In the genomic region with DNA sequence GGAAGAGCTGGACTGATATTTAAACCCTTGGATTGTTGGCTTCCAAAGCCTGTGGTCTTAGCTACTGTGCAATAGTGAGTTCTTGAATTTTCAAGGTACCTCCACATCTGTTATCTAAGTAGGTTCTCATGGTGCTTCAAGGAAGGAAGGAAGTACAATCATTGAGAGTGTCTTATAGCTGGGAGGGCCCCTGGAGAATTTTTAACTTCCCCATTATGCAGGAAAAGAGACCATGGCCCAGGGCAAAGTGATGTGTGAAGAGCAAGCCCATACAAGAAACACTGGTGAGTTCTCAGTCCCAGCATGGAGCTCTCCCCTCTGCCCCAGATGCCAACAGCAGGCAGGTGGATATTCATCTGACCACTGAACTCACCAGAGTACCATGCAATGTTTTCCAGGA, we compare ENCODE assay signal across 15 cellular contexts.
DNase-seq lines count a peak whose midpoint lies in the region; ATAC-seq, FAIRE-seq and TF ChIP-seq lines count a peak whose summit lies in the region.
"Had no signal": no experiment of that assay in that cellular context is flagged by ENCODE, and none has a peak within 500 bp of the region (broad histone marks: within the 10 kb centered on the region; RNA-seq: fewer than 3 reads in every experiment).

No MANE protein-coding gene starts in this region.

- H3K27ac ChIP-seq in BLaER1, result no peak overlapping the region
- H3K27ac ChIP-seq: 22Rv1, A549, GM23248 had no signal

- POLR2A ChIA-PET in activated CD4-positive, alpha-beta memory T cell treated with anti-CD3 and anti-CD28 coated beads, Interleukin-2, amount 10 ng/mL, durations not matched to agents 7 days and 5 days (lab: Charles Lee), result no interaction called here

- H3K36me3 Mint-ChIP-seq in activated CD4-positive, alpha-beta memory T cell treated with anti-CD3 and anti-CD28 coated beads, Interleukin-2, amount 10 ng/mL, durations not matched to agents 7 days and 5 days (ENCODE audit: low read depth), result no peaks in the 10 kb centered on the region
- H3K36me3 Mint-ChIP-seq: CD8-positive, alpha-beta T cell had no signal

- H3K36me3 ChIP-seq in BLaER1 (no peaks in the 10 kb centered on the region), bronchial epithelial cell (ENCODE audit: control insufficient read depth, insufficient read depth, low read length) (no peaks in the 10 kb centered on the region)
- H3K36me3 ChIP-seq: HAP-1 had no signal

- H3K4me1 Mint-ChIP-seq in activated CD4-positive, alpha-beta memory T cell treated with anti-CD3 and anti-CD28 coated beads, Interleukin-2, amount 10 ng/mL, durations not matched to agents 7 days and 5 days, result no peaks in the 10 kb centered on the region

- peaks cover 20% of the 10 kb centered on the region for H3K4me1 ChIP-seq in BLaER1
- H3K4me1 ChIP-seq: A549, HAP-1 had no signal

- peak; percentile 53 for DNase-seq in MV-4-11 (lab: John Stamatoyannopoulos, UW)
- DNase-seq in SKM-1 (lab: John Stamatoyannopoulos, UW; ENCODE audit: unreplicated experiment), result peak; percentile 51
- DNase-seq in bronchial epithelial cell (ENCODE audit: low read depth), result peak; percentile 4
- DNase-seq in NCI-H748 (lab: John Stamatoyannopoulos, UW; ENCODE audit: unreplicated experiment), result no peak
- DNase-seq in activated CD4-positive, alpha-beta memory T cell treated with anti-CD3 and anti-CD28 coated beads, Interleukin-2, amount 10 ng/mL, durations not matched to agents 7 days and 5 days, result no peak
- DNase-seq: AML-193; Calu3; CD8-positive, alpha-beta T cell; GF-D8; GM23248 had no signal

- H3K9me3 ChIP-seq in BLaER1, result peaks cover 7% of the 10 kb centered on the region; the same call in 1 of the 2 replicates
- H3K9me3 ChIP-seq: A549, HAP-1 had no signal

- H3K27me3 ChIP-seq in BLaER1 (no peaks in the 10 kb centered on the region), bronchial epithelial cell (ENCODE audit: control insufficient read depth, insufficient read depth, low read length) (no peaks in the 10 kb centered on the region)

- H3K9me3 Mint-ChIP-seq in activated CD4-positive, alpha-beta memory T cell treated with anti-CD3 and anti-CD28 coated beads, Interleukin-2, amount 10 ng/mL, durations not matched to agents 7 days and 5 days, result no peaks in the 10 kb centered on the region

- no peak for ATAC-seq in GM18909 (IDR thresholded peaks at IDR 0.05; ENCODE audit: poor library complexity, unreplicated experiment)
- ATAC-seq: A549; CD8-positive, alpha-beta T cell had no signal

- CTCF ChIA-PET in activated CD4-positive, alpha-beta memory T cell treated with anti-CD3 and anti-CD28 coated beads, Interleukin-2, amount 10 ng/mL, durations not matched to agents 7 days and 5 days (lab: Charles Lee), result no interaction called here

- TF ChIP-seq CTCF in bronchial epithelial cell (IDR thresholded peaks at IDR 0.05; ENCODE audit: insufficient read depth, low read length, severe bottlenecking), result no peak

- H3K4me3 Mint-ChIP-seq in activated CD4-positive, alpha-beta memory T cell treated with anti-CD3 and anti-CD28 coated beads, Interleukin-2, amount 10 ng/mL, durations not matched to agents 7 days and 5 days, result no peak overlapping the region
- H3K4me3 Mint-ChIP-seq: CD8-positive, alpha-beta T cell had no signal

- H3K4me3 ChIP-seq in BLaER1 (no peak overlapping the region), bronchial epithelial cell (ENCODE audit: low read depth, low read length) (no peak overlapping the region)
- H3K4me3 ChIP-seq: A549, GM23248, HAP-1 had no signal

- no peak overlapping the region for H3K27ac Mint-ChIP-seq in activated CD4-positive, alpha-beta memory T cell treated with anti-CD3 and anti-CD28 coated beads, Interleukin-2, amount 10 ng/mL, durations not matched to agents 7 days and 5 days
- H3K27ac Mint-ChIP-seq: CD8-positive, alpha-beta T cell had no signal

- no peak overlapping the region for H3K9ac ChIP-seq in BLaER1
- H3K9ac ChIP-seq: GM23248 had no signal

- H3K27me3 Mint-ChIP-seq in activated CD4-positive, alpha-beta memory T cell treated with anti-CD3 and anti-CD28 coated beads, Interleukin-2, amount 10 ng/mL, durations not matched to agents 7 days and 5 days, result no peaks in the 10 kb centered on the region

- peak overlapping the region; percentile 55 for H3K4me2 ChIP-seq in BLaER1
- H3K4me2 ChIP-seq: A549 had no signal

- no peak for FAIRE-seq in bronchial epithelial cell (lab: Jason Lieb, UNC)
- FAIRE-seq: A549 had no signal

- H4K20me1 ChIP-seq in BLaER1, result no peaks in the 10 kb centered on the region

Comparison
In these comparisons a context has a peak if more than half of its experiments do, and no peak if none do; other contexts are left out.
1. DNase-seq: peak in MV-4-11 (single experiment), SKM-1 (single experiment) and bronchial epithelial cell (single experiment); none in NCI-H748 (single experiment) and activated CD4-positive, alpha-beta memory T cell treated with anti-CD3 and anti-CD28 coated beads, Interleukin-2, amount 10 ng/mL, durations not matched to agents 7 days and 5 days (single experiment).